ENCODE assay signal across 8 cellular contexts in the genomic region with DNA sequence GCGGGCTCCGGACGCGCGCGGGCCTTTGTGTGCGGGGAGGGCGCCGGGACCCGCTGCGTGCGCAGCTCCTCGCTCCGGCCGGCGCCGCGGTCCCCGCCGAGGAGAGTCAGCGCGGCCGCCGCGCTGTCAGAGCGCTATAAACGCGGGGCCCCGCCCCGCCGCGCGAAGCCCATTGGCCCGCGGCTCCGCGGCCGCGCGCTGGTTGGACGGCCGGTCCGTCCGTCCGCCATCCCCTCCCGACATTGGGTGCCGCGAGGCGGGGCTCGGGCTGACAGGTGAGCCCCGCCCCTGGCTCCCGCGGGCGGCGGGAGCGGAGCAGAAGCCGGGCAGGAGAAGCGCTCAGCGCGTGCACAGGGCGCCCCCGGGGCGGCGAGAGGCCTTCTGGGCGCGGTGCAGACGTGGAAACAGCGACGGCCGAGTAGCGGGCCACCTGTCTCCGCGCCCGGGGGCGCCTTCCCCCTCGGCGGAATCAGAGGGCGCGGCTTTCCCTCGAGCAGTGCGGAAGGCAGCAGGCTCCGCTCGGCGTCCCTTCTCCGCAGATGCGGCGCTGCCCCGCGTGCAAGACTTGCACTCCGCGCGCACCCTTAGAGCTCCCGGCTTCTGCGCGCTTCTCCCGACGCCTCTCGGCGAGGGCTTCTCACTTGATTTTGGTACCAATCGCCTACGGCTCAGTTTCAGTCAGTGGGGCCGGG. TPM values are rescaled to one million over a fixed set of nuclear protein-coding genes. Genes with fewer than 3 reads are reported as not detected.
DNase-seq lines count a peak whose midpoint lies in the region; ATAC-seq and TF ChIP-seq lines count a peak whose summit lies in the region.

A gene with protein sequence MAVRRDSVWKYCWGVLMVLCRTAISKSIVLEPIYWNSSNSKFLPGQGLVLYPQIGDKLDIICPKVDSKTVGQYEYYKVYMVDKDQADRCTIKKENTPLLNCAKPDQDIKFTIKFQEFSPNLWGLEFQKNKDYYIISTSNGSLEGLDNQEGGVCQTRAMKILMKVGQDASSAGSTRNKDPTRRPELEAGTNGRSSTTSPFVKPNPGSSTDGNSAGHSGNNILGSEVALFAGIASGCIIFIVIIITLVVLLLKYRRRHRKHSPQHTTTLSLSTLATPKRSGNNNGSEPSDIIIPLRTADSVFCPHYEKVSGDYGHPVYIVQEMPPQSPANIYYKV (minus strand): TSS at position 111 of the 692 bp plus-strand sequence. CDS start 698 bp downstream, outside the sequence.

- H3K4me3 ChIP-seq in AG09309 (ENCODE audit: control insufficient read depth, low read depth, low read length) = peak within 1 kb of the TSS; percentile 81

- no peak for TF ChIP-seq CTCF in AG09309 (IDR thresholded peaks at IDR 0.05; ENCODE audit: control insufficient read depth, insufficient read depth, low read depth, low read length, missing control alignments)

- DNase-seq in AG09309 (ENCODE audit: low read depth) (peak; percentile 59), NCI-H2196 (lab: John Stamatoyannopoulos, UW; ENCODE audit: unreplicated experiment) (peak; percentile 85), cerebellum (ENCODE audit: low spot score) (peak; percentile 99), kidney glomerular epithelial cell (lab: John Stamatoyannopoulos, UW) (peak; percentile 75)
- DNase-seq in activated CD4-positive, alpha-beta T cell treated with anti-CD3 and anti-CD28 coated beads for 24 hours (ENCODE audit: low read depth in 2 of 2) = peak; percentile 77 to 78
- DNase-seq in stimulated activated CD4-positive, alpha-beta T cell treated with anti-CD3 and anti-CD28 coated beads, Interleukin-15, amount 100 ng/mL, for 24 hours = peak; percentile 90

- ATAC-seq in GM18873 (IDR thresholded peaks at IDR 0.05; ENCODE audit: low FRiP score, unreplicated experiment) (peak; percentile 85), HG03108 (IDR thresholded peaks at IDR 0.05; ENCODE audit: unreplicated experiment) (peak; percentile 96)

RNA-seq across cellular contexts. Expression of the gene that starts here (rescaled TPM):
- total RNA-seq in cerebellum = 26.0 TPM

Comparison
In these comparisons a context has a peak if more than half of its experiments do, and no peak if none do; other contexts are left out.
1. Peak in every context shown above with its lines: DNase-seq, ATAC-seq and H3K4me3 ChIP-seq.